In genomic region chr7:14137676-14138075, GRCh38 we compare ENCODE assay signal across 22 cellular contexts.
"Had no signal": no experiment of that assay in that cellular context is flagged by ENCODE, and none has a peak within 500 bp of the region (broad histone marks: within the 10 kb centered on the region; RNA-seq: fewer than 3 reads in every experiment).

No MANE protein-coding gene starts in this region.

- H3K36me3 ChIP-seq: esophagus squamous epithelium, gastroesophageal sphincter, left ventricle myocardium inferior, lower lobe of right lung, neural progenitor cell, right lobe of liver, thoracic aorta, transverse colon had no signal

- H2AFZ ChIP-seq: neural progenitor cell, parathyroid adenoma had no signal

- H3K27me3 ChIP-seq: esophagus squamous epithelium, gastroesophageal sphincter, neural progenitor cell, right lobe of liver, transverse colon had no signal

- H3K4me3 ChIP-seq: esophagus squamous epithelium, gastroesophageal sphincter, left ventricle myocardium inferior, lower lobe of right lung, neural progenitor cell, psoas muscle, right lobe of liver, thoracic aorta, transverse colon had no signal

- ATAC-seq: effector memory CD8-positive, alpha-beta T cell; gastroesophageal sphincter; lower lobe of right lung; natural killer cell treated with Interleukin-12 subunit alpha and Interleukin-12 subunit beta and Interleukin-15 and Interleukin-18, amount 100 ng/mL, for 72 hours; psoas muscle; right lobe of liver; stimulated activated naive B cell treated with anti-CD40 and anti-IgM and Interleukin-4, amounts not matched to agents 10 μg/mL and 1 μg/mL and 100 μg/mL, for 72 hours; stimulated activated naive CD8-positive, alpha-beta T cell treated with anti-CD3 and anti-CD28 coated beads, Interleukin-15, amount 100 ng/mL, for 72 hours had no signal

- H3K9me3 ChIP-seq: esophagus squamous epithelium, gastroesophageal sphincter, left ventricle myocardium inferior, lower lobe of right lung, psoas muscle, right lobe of liver, thoracic aorta, transverse colon had no signal

- H3K79me2 ChIP-seq: parathyroid adenoma had no signal

- H3K4me1 ChIP-seq: esophagus squamous epithelium, gastroesophageal sphincter, left ventricle myocardium inferior, lower lobe of right lung, neural progenitor cell, parathyroid adenoma, psoas muscle, right lobe of liver, transverse colon had no signal

- H3K4me2 ChIP-seq: neural progenitor cell had no signal

- DNase-seq: effector memory CD8-positive, alpha-beta T cell; esophagus squamous epithelium; glutamatergic neuron; immature natural killer cell; left ventricle myocardium inferior; lower lobe of right lung; midbrain; nucleus accumbens; psoas muscle; retina; right lobe of liver; stimulated activated CD4-positive, alpha-beta T cell treated with anti-CD3 and anti-CD28 coated beads, Interleukin-2, amount 100 ng/mL, for 24 hours; stimulated activated CD4-positive, alpha-beta T cell treated with anti-CD3 and anti-CD28 coated beads, Interleukin-4, amount 100 ng/mL, for 4 hours; stimulated activated naive B cell treated with anti-CD40 and anti-IgM and Interleukin-4, amounts not matched to agents 10 μg/mL and 1 μg/mL and 100 μg/mL, for 72 hours; stimulated activated naive CD8-positive, alpha-beta T cell treated with anti-CD3 and anti-CD28 coated beads, Interleukin-15, amount 100 ng/mL, for 72 hours; substantia nigra; transverse colon had no signal

- H3K9ac ChIP-seq: neural progenitor cell, parathyroid adenoma had no signal

- H3K27ac ChIP-seq: esophagus squamous epithelium, gastroesophageal sphincter, left ventricle myocardium inferior, lower lobe of right lung, neural progenitor cell, parathyroid adenoma, psoas muscle, right lobe of liver, thoracic aorta, transverse colon had no signal
